31 cellular contexts compared by ENCODE assay signal in the genomic region with DNA sequence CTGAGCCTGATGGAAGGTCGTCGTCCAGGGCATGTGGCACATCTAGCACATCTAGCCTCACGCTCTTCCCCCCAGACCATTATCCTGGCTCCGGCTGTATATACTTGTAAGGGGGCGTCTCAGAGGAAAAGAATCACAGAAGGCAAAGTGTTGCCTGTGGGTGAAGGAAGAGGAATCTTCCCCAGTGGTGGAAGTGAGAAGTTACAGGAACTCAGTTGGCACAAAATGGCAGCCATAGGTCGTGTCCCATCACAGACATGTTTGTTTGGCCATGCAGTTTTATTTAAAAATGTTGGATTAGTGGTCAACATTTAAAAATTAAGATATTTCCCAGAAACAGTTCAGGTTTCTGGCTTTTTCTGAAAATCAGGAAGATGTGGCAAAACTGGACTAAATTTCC. TPM values are rescaled to one million over a fixed set of nuclear protein-coding genes. Genes with fewer than 3 reads are reported as not detected.
"Had no signal": no experiment of that assay in that cellular context is flagged by ENCODE, and none has a peak within 500 bp of the region (broad histone marks: within the 10 kb centered on the region; RNA-seq: fewer than 3 reads in every experiment).

No MANE protein-coding gene starts in this region.

- H3K27ac Mint-ChIP-seq: immature natural killer cell; naive B cell; natural killer cell; nephron progenitor cell; neural progenitor cell; stimulated activated naive B cell treated with anti-CD40 and anti-IgM and Interleukin-4, amounts not matched to agents 10 μg/mL and 1 μg/mL and 100 μg/mL, for 72 hours had no signal

- H3K9me3 ChIP-seq: left lung, lower lobe of right lung, neutrophil, psoas muscle, right lobe of liver, stomach, testis, thyroid gland, transverse colon, upper lobe of right lung had no signal

- H3K4me2 ChIP-seq: neural progenitor cell had no signal

- FAIRE-seq: islet of Langerhans, kidney, urothelium cell line had no signal

- H3K9ac ChIP-seq: neural progenitor cell, parathyroid adenoma had no signal

- H2AFZ ChIP-seq: neural progenitor cell, parathyroid adenoma had no signal

- ATAC-seq: left colon; left lung; lower lobe of right lung; natural killer cell; right lobe of liver; stimulated activated naive B cell treated with anti-CD40 and anti-IgM and Interleukin-4, amounts not matched to agents 10 μg/mL and 1 μg/mL and 100 μg/mL, for 72 hours; stimulated activated naive CD8-positive, alpha-beta T cell treated with anti-CD3 and anti-CD28 coated beads, Interleukin-15, Interleukin-2, amounts not matched to agents 100 U/mL and 50 U/mL, for 24 hours; upper lobe of right lung had no signal

- H3K79me2 ChIP-seq: parathyroid adenoma had no signal

- H3K4me1 Mint-ChIP-seq: naive B cell; nephron progenitor cell; stimulated activated naive B cell treated with anti-CD40 and anti-IgM and Interleukin-4, amounts not matched to agents 10 μg/mL and 1 μg/mL and 100 μg/mL, for 72 hours had no signal

- H3K9me3 Mint-ChIP-seq: immature natural killer cell, naive B cell, natural killer cell, nephron progenitor cell, neural progenitor cell had no signal

- H3K4me1 ChIP-seq: left lung, lower lobe of right lung, neural progenitor cell, parathyroid adenoma, stomach, testis, thyroid gland, transverse colon had no signal

- DNase-seq: hypothalamus; immature natural killer cell; kidney; left colon; left lung; lower lobe of right lung; mammary epithelial cell; mesenchymal stem cell; naive B cell; natural killer cell; nephron progenitor cell; occipital lobe; psoas muscle; right lobe of liver; stimulated activated CD4-positive, alpha-beta T cell treated with anti-CD3 and anti-CD28 coated beads, Interleukin-12 subunit alpha, Interleukin-12 subunit beta, amount 100 ng/mL, for 4 hours; stimulated activated CD4-positive, alpha-beta T cell treated with anti-CD3 and anti-CD28 coated beads, Interleukin-15, amount 100 ng/mL, for 24 hours; stimulated activated CD4-positive, alpha-beta T cell treated with anti-CD3 and anti-CD28 coated beads, Interleukin-2, amount 100 ng/mL, for 24 hours; stimulated activated CD4-positive, alpha-beta T cell treated with anti-CD3 and anti-CD28 coated beads, Interleukin-4, amount 100 ng/mL, for 1 hour; stimulated activated naive B cell treated with anti-CD40 and anti-IgM and Interleukin-4, amounts not matched to agents 10 μg/mL and 1 μg/mL and 100 μg/mL, for 72 hours; stimulated activated naive CD8-positive, alpha-beta T cell treated with anti-CD3 and anti-CD28 coated beads, Interleukin-15, Interleukin-2, amounts not matched to agents 100 U/mL and 50 U/mL, for 24 hours; stomach; testis; thyroid gland; transverse colon; upper lobe of right lung had no signal

- H3K27me3 ChIP-seq: left lung, neural progenitor cell, neutrophil, right lobe of liver, stomach, testis, thyroid gland, transverse colon, upper lobe of right lung had no signal

- H3K36me3 Mint-ChIP-seq: immature natural killer cell; naive B cell; natural killer cell; neural progenitor cell; stimulated activated naive B cell treated with anti-CD40 and anti-IgM and Interleukin-4, amounts not matched to agents 10 μg/mL and 1 μg/mL and 100 μg/mL, for 72 hours had no signal

- H3K36me3 ChIP-seq: left lung, lower lobe of right lung, neural progenitor cell, neutrophil, right lobe of liver, stomach, thyroid gland, transverse colon, upper lobe of right lung had no signal

- H3K4me3 ChIP-seq: left lung, lower lobe of right lung, neural progenitor cell, psoas muscle, right lobe of liver, skin epidermis, stomach, testis, thyroid gland, transverse colon, upper lobe of right lung had no signal

- H3K27ac ChIP-seq: left lung, lower lobe of right lung, neural progenitor cell, neutrophil, parathyroid adenoma, psoas muscle, right lobe of liver, skin epidermis, stomach, testis, thyroid gland, transverse colon, upper lobe of right lung had no signal

- H3K4me3 Mint-ChIP-seq: immature natural killer cell; naive B cell; natural killer cell; nephron progenitor cell; neural progenitor cell; stimulated activated naive B cell treated with anti-CD40 and anti-IgM and Interleukin-4, amounts not matched to agents 10 μg/mL and 1 μg/mL and 100 μg/mL, for 72 hours had no signal

RNA-seq across cellular contexts. Expression of a gene that starts 13.6 kb away (rescaled TPM):
- total RNA-seq: natural killer cell had no signal
- polyA plus RNA-seq: immature natural killer cell had no signal
